In the genomic region with DNA sequence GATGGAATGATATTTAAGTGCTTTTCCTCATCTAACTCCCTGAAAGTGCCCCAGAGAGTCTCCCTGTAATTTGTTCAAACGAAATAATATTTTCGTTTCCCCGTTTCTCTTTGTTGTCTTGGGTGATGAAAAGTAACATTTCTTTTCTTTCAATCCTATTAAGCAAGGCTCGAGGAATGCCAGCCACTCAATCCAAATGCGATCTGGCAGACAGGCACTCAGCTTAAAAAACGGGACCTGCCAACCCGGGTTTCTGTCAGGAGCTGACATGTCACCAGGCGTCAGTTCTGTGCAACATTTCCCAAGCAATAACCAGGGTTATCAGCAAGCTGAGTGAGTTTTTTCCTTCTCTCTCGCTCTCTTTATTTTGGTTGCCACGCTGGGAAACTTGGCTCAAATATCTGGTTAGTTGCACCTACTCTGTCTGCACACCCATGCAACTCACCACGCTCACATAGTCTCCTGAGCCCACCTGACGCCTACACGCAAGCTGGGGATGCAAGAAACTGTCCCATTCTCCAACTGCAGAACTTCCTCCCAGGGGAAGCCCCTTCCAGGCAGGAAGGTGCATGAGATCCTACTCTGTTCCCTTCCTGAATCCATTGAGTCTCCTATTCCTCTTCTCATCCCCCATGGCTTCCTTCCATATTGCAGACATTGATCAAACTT, we compare ENCODE assay signal across 1 cellular context.
A peak's percentile ranks its signal among the peaks of the same experiment; 100 is the strongest.
TF ChIP-seq lines count a peak whose summit lies in the region.

No MANE protein-coding gene starts in this region.

TF ChIP-seq in HepG2, 621 proteins besides CTCF, POLR2A, EP300 and RAD21 (continued from another document):
- TF ChIP-seq, protein P1, sequence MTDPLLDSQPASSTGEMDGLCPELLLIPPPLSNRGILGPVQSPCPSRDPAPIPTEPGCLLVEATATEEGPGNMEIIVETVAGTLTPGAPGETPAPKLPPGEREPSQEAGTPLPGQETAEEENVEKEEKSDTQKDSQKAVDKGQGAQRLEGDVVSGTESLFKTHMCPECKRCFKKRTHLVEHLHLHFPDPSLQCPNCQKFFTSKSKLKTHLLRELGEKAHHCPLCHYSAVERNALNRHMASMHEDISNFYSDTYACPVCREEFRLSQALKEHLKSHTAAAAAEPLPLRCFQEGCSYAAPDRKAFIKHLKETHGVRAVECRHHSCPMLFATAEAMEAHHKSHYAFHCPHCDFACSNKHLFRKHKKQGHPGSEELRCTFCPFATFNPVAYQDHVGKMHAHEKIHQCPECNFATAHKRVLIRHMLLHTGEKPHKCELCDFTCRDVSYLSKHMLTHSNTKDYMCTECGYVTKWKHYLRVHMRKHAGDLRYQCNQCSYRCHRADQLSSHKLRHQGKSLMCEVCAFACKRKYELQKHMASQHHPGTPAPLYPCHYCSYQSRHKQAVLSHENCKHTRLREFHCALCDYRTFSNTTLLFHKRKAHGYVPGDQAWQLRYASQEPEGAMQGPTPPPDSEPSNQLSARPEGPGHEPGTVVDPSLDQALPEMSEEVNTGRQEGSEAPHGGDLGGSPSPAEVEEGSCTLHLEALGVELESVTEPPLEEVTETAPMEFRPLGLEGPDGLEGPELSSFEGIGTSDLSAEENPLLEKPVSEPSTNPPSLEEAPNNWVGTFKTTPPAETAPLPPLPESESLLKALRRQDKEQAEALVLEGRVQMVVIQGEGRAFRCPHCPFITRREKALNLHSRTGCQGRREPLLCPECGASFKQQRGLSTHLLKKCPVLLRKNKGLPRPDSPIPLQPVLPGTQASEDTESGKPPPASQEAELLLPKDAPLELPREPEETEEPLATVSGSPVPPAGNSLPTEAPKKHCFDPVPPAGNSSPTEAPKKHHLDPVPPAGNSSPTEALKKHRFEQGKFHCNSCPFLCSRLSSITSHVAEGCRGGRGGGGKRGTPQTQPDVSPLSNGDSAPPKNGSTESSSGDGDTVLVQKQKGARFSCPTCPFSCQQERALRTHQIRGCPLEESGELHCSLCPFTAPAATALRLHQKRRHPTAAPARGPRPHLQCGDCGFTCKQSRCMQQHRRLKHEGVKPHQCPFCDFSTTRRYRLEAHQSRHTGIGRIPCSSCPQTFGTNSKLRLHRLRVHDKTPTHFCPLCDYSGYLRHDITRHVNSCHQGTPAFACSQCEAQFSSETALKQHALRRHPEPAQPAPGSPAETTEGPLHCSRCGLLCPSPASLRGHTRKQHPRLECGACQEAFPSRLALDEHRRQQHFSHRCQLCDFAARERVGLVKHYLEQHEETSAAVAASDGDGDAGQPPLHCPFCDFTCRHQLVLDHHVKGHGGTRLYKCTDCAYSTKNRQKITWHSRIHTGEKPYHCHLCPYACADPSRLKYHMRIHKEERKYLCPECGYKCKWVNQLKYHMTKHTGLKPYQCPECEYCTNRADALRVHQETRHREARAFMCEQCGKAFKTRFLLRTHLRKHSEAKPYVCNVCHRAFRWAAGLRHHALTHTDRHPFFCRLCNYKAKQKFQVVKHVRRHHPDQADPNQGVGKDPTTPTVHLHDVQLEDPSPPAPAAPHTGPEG (CRISPR knock-in tag; IDR thresholded peaks at IDR 0.05) = no peak
- TF ChIP-seq, protein P2, sequence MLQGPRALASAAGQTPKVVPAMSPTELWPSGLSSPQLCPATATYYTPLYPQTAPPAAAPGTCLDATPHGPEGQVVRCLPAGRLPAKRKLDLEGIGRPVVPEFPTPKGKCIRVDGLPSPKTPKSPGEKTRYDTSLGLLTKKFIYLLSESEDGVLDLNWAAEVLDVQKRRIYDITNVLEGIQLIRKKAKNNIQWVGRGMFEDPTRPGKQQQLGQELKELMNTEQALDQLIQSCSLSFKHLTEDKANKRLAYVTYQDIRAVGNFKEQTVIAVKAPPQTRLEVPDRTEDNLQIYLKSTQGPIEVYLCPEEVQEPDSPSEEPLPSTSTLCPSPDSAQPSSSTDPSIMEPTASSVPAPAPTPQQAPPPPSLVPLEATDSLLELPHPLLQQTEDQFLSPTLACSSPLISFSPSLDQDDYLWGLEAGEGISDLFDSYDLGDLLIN (CRISPR knock-in tag; IDR thresholded peaks at IDR 0.05; ENCODE audit: borderline replicate concordance) = no peak
- TF ChIP-seq, protein P3, sequence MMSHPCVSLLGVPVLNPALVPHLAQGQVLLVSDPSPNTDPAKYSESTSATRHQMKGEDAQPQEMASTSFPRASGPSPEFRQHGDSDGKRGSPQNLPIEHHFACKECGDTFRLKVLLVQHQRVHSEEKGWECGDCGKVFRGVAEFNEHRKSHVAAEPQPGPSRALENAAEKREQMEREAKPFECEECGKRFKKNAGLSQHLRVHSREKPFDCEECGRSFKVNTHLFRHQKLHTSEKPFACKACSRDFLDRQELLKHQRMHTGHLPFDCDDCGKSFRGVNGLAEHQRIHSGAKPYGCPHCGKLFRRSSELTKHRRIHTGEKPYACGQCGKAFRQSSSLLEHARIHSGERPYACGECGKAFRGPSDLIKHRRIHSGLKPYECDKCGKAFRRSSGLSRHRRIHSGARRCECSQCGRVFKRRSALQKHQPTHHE (CRISPR knock-in tag; IDR thresholded peaks at IDR 0.05; ENCODE audit: borderline replicate concordance) = no peak
- peak; percentile 7 for TF ChIP-seq ZFP36 (IDR thresholded peaks at IDR 0.05; ENCODE audit: borderline replicate concordance, low read depth, low read length, partially characterized antibody)
- no peak for TF ChIP-seq ZFP90 (CRISPR knock-in tag; IDR thresholded peaks at IDR 0.05; ENCODE audit: borderline replicate concordance)
- peak; percentile 51; the same call in 1 of the 2 replicates for TF ChIP-seq RNF2 (conservative IDR thresholded peaks at IDR 0.05; ENCODE audit: low read depth)
- TF ChIP-seq ATF1 (CRISPR knock-in tag; IDR thresholded peaks at IDR 0.05) = no peak
- TF ChIP-seq CREM (IDR thresholded peaks at IDR 0.05) = no peak
- TF ChIP-seq CREM (CRISPR knock-in tag; IDR thresholded peaks at IDR 0.05) = no peak
